ENCODE assay signal across 8 cellular contexts in the genomic region with DNA sequence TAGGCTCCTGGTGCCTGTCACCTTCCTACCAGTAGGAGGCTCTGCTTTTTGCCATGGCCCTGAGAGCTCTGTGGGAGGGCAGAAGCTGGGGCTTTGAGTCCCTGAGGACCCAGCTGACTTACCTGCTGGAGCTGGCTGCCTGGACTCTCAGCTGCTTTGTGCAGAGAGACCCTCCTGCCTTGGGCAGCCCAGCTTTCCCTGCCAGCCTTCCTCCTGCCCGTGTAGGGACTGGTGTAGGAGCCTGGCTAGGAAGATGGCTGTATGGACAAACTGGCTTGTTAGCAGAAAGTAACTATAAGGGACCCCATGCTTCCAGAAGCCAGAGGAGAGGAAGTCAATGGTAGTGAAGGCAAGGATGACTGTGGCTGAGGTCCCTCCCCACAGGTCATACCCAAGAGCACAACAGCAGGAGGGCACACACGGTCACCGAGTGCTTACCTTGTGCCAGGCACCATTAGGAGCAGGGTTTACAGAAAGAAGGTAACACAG. TPM values are rescaled to one million over a fixed set of nuclear protein-coding genes. Genes with fewer than 3 reads are reported as not detected.
DNase-seq lines count a peak whose midpoint lies in the region; ATAC-seq and TF ChIP-seq lines count a peak whose summit lies in the region.

No MANE protein-coding gene starts in this region.

- no peak overlapping the region for H3K4me3 ChIP-seq in thyroid gland (replicated peaks in 1 of 3)

- WGBS in thyroid gland, 2 donors = 64 to 78% methylated on average over 3 of the region's 3 CpGs

- TF ChIP-seq POLR2A in thyroid gland (IDR thresholded peaks at IDR 0.05) = no peak

- DNase-seq in Caki2 (ENCODE audit: low read depth) (peak; percentile 29), NCI-H1694 (lab: John Stamatoyannopoulos, UW) (peak; percentile 67), iPS-NIHi11 (ENCODE audit: low spot score) (peak; percentile 77), thyroid gland (peak; percentile 69 to 70), Ammon's horn (ENCODE audit: low spot score) (no peak), AG08395 (ENCODE audit: low spot score) (no peak)

- peak; percentile 67 for ATAC-seq in GM19467 (IDR thresholded peaks at IDR 0.05; ENCODE audit: unreplicated experiment)

- H3K4me3 Mint-ChIP-seq in activated naive CD8-positive, alpha-beta T cell = no peak overlapping the region

- intact Hi-C loops in thyroid gland (cut with DNase I) = no loop called here

- H3K4me1 Mint-ChIP-seq in activated naive CD8-positive, alpha-beta T cell (ENCODE audit: low read depth) = peaks cover 15% of the 10 kb centered on the region

- peaks cover 3% of the 10 kb centered on the region for H3K36me3 Mint-ChIP-seq in activated naive CD8-positive, alpha-beta T cell

- H3K27me3 Mint-ChIP-seq in activated naive CD8-positive, alpha-beta T cell = no peaks in the 10 kb centered on the region

- peaks cover 0 to 24% of the 10 kb centered on the region in 2 donors for H3K4me1 ChIP-seq in thyroid gland

- H3K9me3 ChIP-seq in thyroid gland = no peaks in the 10 kb centered on the region

- no peaks in the 10 kb centered on the region for H3K27me3 ChIP-seq in thyroid gland

- peak overlapping the region in 2 of 3 donors; percentile 4 to 60 for H3K27ac ChIP-seq in thyroid gland

- H3K27ac Mint-ChIP-seq in activated naive CD8-positive, alpha-beta T cell = peak overlapping the region; percentile 46

- peaks cover 38 to 44% of the 10 kb centered on the region in 2 donors for H3K36me3 ChIP-seq in thyroid gland

- no peaks in the 10 kb centered on the region for H3K9me3 Mint-ChIP-seq in activated naive CD8-positive, alpha-beta T cell (ENCODE audit: low read depth)

- in situ Hi-C loops in Caki2 (cut with HindIII; ENCODE audit: low pct_unique_long_range_greater_than_20kb, low sequenced_read_pairs) = no loop called here

- peak; percentile 16 to 63 (median 52) for TF ChIP-seq CTCF in thyroid gland (IDR thresholded peaks at IDR 0.05)

RNA-seq across cellular contexts. Expression of a gene that starts 9.7 kb away (rescaled TPM):
- total RNA-seq in Caki2 (2014; rRNA removed; shearing (Covaris generic); ENCODE audit: low replicate concordance) = 4.6 and 4.8 TPM in 2 replicates
- 10 to 100 TPM; 23.5 to 54.9 (median 47.6) TPM for total RNA-seq in thyroid gland

RNA-seq across cellular contexts. Expression of a gene that starts 25.9 kb away (rescaled TPM):
- total RNA-seq in Caki2 (2014; rRNA removed; shearing (Covaris generic); ENCODE audit: low replicate concordance) = 133 and 154 TPM in 2 replicates
- 100 to 1,000 TPM; 164 to 264 (median 200) TPM for total RNA-seq in thyroid gland

RNA-seq across cellular contexts. Expression of a gene that starts 43.3 kb away (rescaled TPM):
- 21.8 and 27.6 TPM in 2 replicates for total RNA-seq in Caki2 (2014; rRNA removed; shearing (Covaris generic); ENCODE audit: low replicate concordance)
- 1 to 10 TPM; 1.0 to 4.0 (median 2.2) TPM for total RNA-seq in thyroid gland

Comparison
In these comparisons a context has a peak if more than half of its experiments do, and no peak if none do; other contexts are left out.
1. DNase-seq: peak in Caki2 (single experiment), NCI-H1694 (single experiment), iPS-NIHi11 (single experiment) and thyroid gland (2 of 2); none in Ammon's horn (single experiment) and AG08395 (single experiment).